In genomic region chr1:77126309-77126708, GRCh38 we compare ENCODE assay signal across 8 cellular contexts.
DNase-seq lines count a peak whose midpoint lies in the region; ATAC-seq and TF ChIP-seq lines count a peak whose summit lies in the region.

No MANE protein-coding gene starts in this region.

- DNase-seq in DMS 273 (lab: John Stamatoyannopoulos, UW; ENCODE audit: unreplicated experiment): peak; percentile 83
- DNase-seq in NCI-H69 (lab: John Stamatoyannopoulos, UW): peak; percentile 80
- DNase-seq in MCF 10A (ENCODE audit: unreplicated experiment): peak; percentile 68
- peak; percentile 31 for DNase-seq in kidney glomerular epithelial cell (lab: John Stamatoyannopoulos, UW)
- DNase-seq in effector CD8-positive, alpha-beta T cell (lab: John Stamatoyannopoulos, UW): no peak
- DNase-seq in occipital lobe (lab: John Stamatoyannopoulos, UW): no peak

- H3K9me3 Mint-ChIP-seq in MCF 10A (ENCODE audit: unreplicated experiment): no peaks in the 10 kb centered on the region

- POLR2A ChIA-PET in MCF 10A (lab: Yijun Ruan, JAX): no interaction called here

- H3K36me3 Mint-ChIP-seq in MCF 10A (ENCODE audit: insufficient read depth, unreplicated experiment): no peaks in the 10 kb centered on the region

- intact Hi-C loops in MCF 10A (cut with micrococcal nuclease): loop anchor here (1.0 to 10.0 kb wide), 7 partner anchors 92 to 1218 kb away; no protein-coding TSS in a partner anchor

- H3K4me3 Mint-ChIP-seq in MCF 10A (ENCODE audit: unreplicated experiment): no peak overlapping the region

- peak; percentile 79 for TF ChIP-seq CTCF in MCF 10A (IDR thresholded peaks at IDR 0.05; ENCODE audit: unreplicated experiment)

- H3K27me3 Mint-ChIP-seq in MCF 10A (ENCODE audit: insufficient read depth, unreplicated experiment): no peaks in the 10 kb centered on the region

- H3K4me1 Mint-ChIP-seq in MCF 10A (ENCODE audit: insufficient read depth, unreplicated experiment): peaks cover 10% of the 10 kb centered on the region

- BruUV-seq in MCF 10A (replicated peaks; lab: Mats Ljungman, UMichigan): no TSS peak

- ATAC-seq in GM19025 (IDR thresholded peaks at IDR 0.05; ENCODE audit: low read depth, unreplicated experiment): peak; percentile 66
- ATAC-seq in HG03520 (IDR thresholded peaks at IDR 0.05; ENCODE audit: unreplicated experiment): peak; percentile 85

- H3K27ac Mint-ChIP-seq in MCF 10A (ENCODE audit: low read depth, unreplicated experiment): no peak overlapping the region

- CTCF ChIA-PET in MCF 10A (lab: Yijun Ruan, JAX): interaction anchor here (0.6 to 3.2 kb wide), 19 partner anchors 10 to 1130 kb away, joined by 3 to 15 read pairs (median 3); no protein-coding TSS in a partner anchor

Comparison
In these comparisons a context has a peak if more than half of its experiments do, and no peak if none do; other contexts are left out.
1. DNase-seq: peak in DMS 273 (single experiment), NCI-H69 (single experiment), MCF 10A (single experiment) and kidney glomerular epithelial cell (single experiment); none in effector CD8-positive, alpha-beta T cell (single experiment) and occipital lobe (single experiment).